Comparison of ENCODE assay signal across 8 cellular contexts in genomic region chr3:72100062-72100511, GRCh38.
DNase-seq lines count a peak whose midpoint lies in the region; ATAC-seq and TF ChIP-seq lines count a peak whose summit lies in the region.

No MANE protein-coding gene starts in this region.

- H3K4me1 Mint-ChIP-seq in activated naive CD4-positive, alpha-beta T cell treated with anti-CD3 and anti-CD28 coated beads, Interleukin-2, amount 10 ng/mL, durations not matched to agents 7 days and 5 days = peaks cover 31% of the 10 kb centered on the region
- H3K4me1 Mint-ChIP-seq in activated B cell treated with CpG ODN at 0.5 μM for 24 hours = peaks cover 78% of the 10 kb centered on the region

- TF ChIP-seq CTCF in activated B cell treated with CpG ODN at 0.5 μM for 24 hours (IDR thresholded peaks at IDR 0.05) (no peak), upper lobe of right lung (IDR thresholded peaks at IDR 0.05) (no peak)

- H3K27me3 ChIP-seq in upper lobe of right lung = no peaks in the 10 kb centered on the region

- no peaks in the 10 kb centered on the region for H3K9me3 Mint-ChIP-seq in activated naive CD4-positive, alpha-beta T cell treated with anti-CD3 and anti-CD28 coated beads, Interleukin-2, amount 10 ng/mL, durations not matched to agents 7 days and 5 days
- H3K9me3 Mint-ChIP-seq in activated B cell treated with CpG ODN at 0.5 μM for 24 hours = no peaks in the 10 kb centered on the region

- peak overlapping the region; percentile 27 for H3K4me3 ChIP-seq in upper lobe of right lung

- H3K36me3 ChIP-seq in upper lobe of right lung = no peaks in the 10 kb centered on the region

- no peak for DNase-seq in activated naive CD4-positive, alpha-beta T cell treated with anti-CD3 and anti-CD28 coated beads, Interleukin-2, amount 10 ng/mL, durations not matched to agents 7 days and 5 days
- no peak for DNase-seq in activated naive CD4-positive, alpha-beta T cell treated with Interleukin-2 at 50 U/mL for 16 hours
- DNase-seq in activated B cell treated with CpG ODN at 0.5 μM for 24 hours (peak; percentile 38), left kidney (ENCODE audit: low read depth, low spot score) (peak; percentile 86), upper lobe of right lung (no peak), midbrain (lab: John Stamatoyannopoulos, UW) (no peak)

- CTCF ChIA-PET in activated naive CD4-positive, alpha-beta T cell treated with anti-CD3 and anti-CD28 coated beads, Interleukin-2, amount 10 ng/mL, durations not matched to agents 7 days and 5 days (lab: Charles Lee) = no interaction called here
- CTCF ChIA-PET in activated B cell treated with CpG ODN at 0.5 μM for 24 hours (lab: Charles Lee) = no interaction called here

- POLR2A ChIA-PET in activated B cell treated with CpG ODN at 0.5 μM for 24 hours (lab: Charles Lee) = interaction anchor here (0.9 to 3.5 kb wide), 7 partner anchors 9 to 210 kb away, joined by 3 to 22 read pairs (median 5); no protein-coding TSS in a partner anchor

- H3K27me3 Mint-ChIP-seq in activated naive CD4-positive, alpha-beta T cell treated with anti-CD3 and anti-CD28 coated beads, Interleukin-2, amount 10 ng/mL, durations not matched to agents 7 days and 5 days = peaks cover 31% of the 10 kb centered on the region
- no peaks in the 10 kb centered on the region for H3K27me3 Mint-ChIP-seq in activated B cell treated with CpG ODN at 0.5 μM for 24 hours

- H3K4me3 Mint-ChIP-seq in activated naive CD4-positive, alpha-beta T cell treated with anti-CD3 and anti-CD28 coated beads, Interleukin-2, amount 10 ng/mL, durations not matched to agents 7 days and 5 days = peak overlapping the region; percentile 68
- H3K4me3 Mint-ChIP-seq in activated B cell treated with CpG ODN at 0.5 μM for 24 hours = peak overlapping the region; percentile 83

- no peak overlapping the region for H3K27ac Mint-ChIP-seq in activated naive CD4-positive, alpha-beta T cell treated with anti-CD3 and anti-CD28 coated beads, Interleukin-2, amount 10 ng/mL, durations not matched to agents 7 days and 5 days
- H3K27ac Mint-ChIP-seq in activated B cell treated with CpG ODN at 0.5 μM for 24 hours = peak overlapping the region; percentile 84

- intact Hi-C loops in activated B cell treated with CpG ODN at 0.5 μM for 24 hours (cut with micrococcal nuclease) (loop anchor here (1.0 to 5.0 kb wide), 8 partner anchors 64 to 897 kb away; partner anchors contain the start of genes PPP4R2 and RYBP), upper lobe of right lung (cut with DNase I) (no loop called here)

- peak; percentile 25 for ATAC-seq in activated B cell treated with CpG ODN at 0.5 μM for 24 hours (ENCODE audit: low read depth)
- ATAC-seq in upper lobe of right lung = peak; percentile 24
- ATAC-seq in HG02759 (IDR thresholded peaks at IDR 0.05; ENCODE audit: unreplicated experiment) = no peak
- ATAC-seq in GM19463 (IDR thresholded peaks at IDR 0.05; ENCODE audit: unreplicated experiment) = no peak

- no peaks in the 10 kb centered on the region for H3K36me3 Mint-ChIP-seq in activated naive CD4-positive, alpha-beta T cell treated with anti-CD3 and anti-CD28 coated beads, Interleukin-2, amount 10 ng/mL, durations not matched to agents 7 days and 5 days
- H3K36me3 Mint-ChIP-seq in activated B cell treated with CpG ODN at 0.5 μM for 24 hours (ENCODE audit: low read depth) = no peaks in the 10 kb centered on the region

- H3K4me1 ChIP-seq in upper lobe of right lung = peaks cover 16% of the 10 kb centered on the region

- H3K9me3 ChIP-seq in upper lobe of right lung = no peaks in the 10 kb centered on the region

- no peak overlapping the region for H3K27ac ChIP-seq in upper lobe of right lung

Comparison
In these comparisons a context has a peak if more than half of its experiments do, and no peak if none do; other contexts are left out.
1. DNase-seq: peak in activated B cell treated with CpG ODN at 0.5 μM for 24 hours (single experiment) and left kidney (single experiment); none in activated naive CD4-positive, alpha-beta T cell treated with anti-CD3 and anti-CD28 coated beads, Interleukin-2, amount 10 ng/mL, durations not matched to agents 7 days and 5 days (single experiment), activated naive CD4-positive, alpha-beta T cell treated with Interleukin-2 at 50 U/mL for 16 hours (single experiment), upper lobe of right lung (single experiment) and midbrain (single experiment).
2. ATAC-seq: peak in activated B cell treated with CpG ODN at 0.5 μM for 24 hours (single experiment) and upper lobe of right lung (single experiment); none in HG02759 (single experiment) and GM19463 (single experiment).